In genomic region chr9:1052908-1053590, GRCh38 we compare ENCODE assay signal across 1 cellular context.
TF ChIP-seq lines count a peak whose summit lies in the region.

No MANE protein-coding gene starts in this region.

TF ChIP-seq in WTC11, 78 proteins besides CTCF, POLR2A, EP300 and RAD21 (continued from another document):
- TF ChIP-seq, protein P1, sequence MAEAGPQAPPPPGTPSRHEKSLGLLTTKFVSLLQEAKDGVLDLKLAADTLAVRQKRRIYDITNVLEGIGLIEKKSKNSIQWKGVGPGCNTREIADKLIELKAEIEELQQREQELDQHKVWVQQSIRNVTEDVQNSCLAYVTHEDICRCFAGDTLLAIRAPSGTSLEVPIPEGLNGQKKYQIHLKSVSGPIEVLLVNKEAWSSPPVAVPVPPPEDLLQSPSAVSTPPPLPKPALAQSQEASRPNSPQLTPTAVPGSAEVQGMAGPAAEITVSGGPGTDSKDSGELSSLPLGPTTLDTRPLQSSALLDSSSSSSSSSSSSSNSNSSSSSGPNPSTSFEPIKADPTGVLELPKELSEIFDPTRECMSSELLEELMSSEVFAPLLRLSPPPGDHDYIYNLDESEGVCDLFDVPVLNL (CRISPR knock-in tag; IDR thresholded peaks at IDR 0.05; ENCODE audit: borderline replicate concordance, low read depth): no peak
- TF ChIP-seq RELA (CRISPR knock-in tag; IDR thresholded peaks at IDR 0.05; ENCODE audit: borderline replicate concordance) (no peak), GRHL2 (CRISPR knock-in tag; IDR thresholded peaks at IDR 0.05; ENCODE audit: insufficient replicate concordance, severe bottlenecking) (no peak), FOXJ3 (CRISPR knock-in tag; IDR thresholded peaks at IDR 0.05; ENCODE audit: borderline replicate concordance) (no peak), ZNF425 (CRISPR knock-in tag; conservative IDR thresholded peaks at IDR 0.05) (no peak)
